20 cellular contexts compared by ENCODE assay signal in the genomic region with DNA sequence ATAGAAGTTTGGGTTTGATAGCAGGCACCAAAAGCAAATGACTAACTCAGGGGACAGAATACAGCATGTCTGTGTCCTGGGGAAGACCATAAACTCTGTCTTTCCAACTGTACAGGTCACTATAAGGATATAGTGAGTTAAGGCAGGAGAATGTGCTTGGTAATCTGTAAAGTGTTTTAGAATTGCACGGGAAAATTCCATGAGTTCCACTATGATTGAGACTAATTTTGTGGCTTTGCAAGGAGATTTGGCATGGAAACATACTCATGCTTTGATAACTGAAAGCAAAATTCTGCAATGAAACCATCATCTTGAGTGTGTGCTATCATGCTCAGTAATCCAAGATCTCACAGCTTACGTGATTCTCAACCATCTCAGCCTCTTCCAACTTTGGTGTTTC.
A peak's percentile ranks its signal among the peaks of the same experiment; 100 is the strongest.
DNase-seq lines count a peak whose midpoint lies in the region; ATAC-seq, FAIRE-seq and TF ChIP-seq lines count a peak whose summit lies in the region.
"Had no signal": no experiment of that assay in that cellular context is flagged by ENCODE, and none has a peak within 500 bp of the region (broad histone marks: within the 10 kb centered on the region; RNA-seq: fewer than 3 reads in every experiment).

No MANE protein-coding gene starts in this region.

- H3K27me3 ChIP-seq in mammary epithelial cell (ENCODE audit: insufficient read depth, low read length) (no peaks in the 10 kb centered on the region), breast epithelium (no peaks in the 10 kb centered on the region)
- H3K27me3 ChIP-seq: tibial nerve had no signal

- H3K9ac ChIP-seq in mammary epithelial cell (ENCODE audit: insufficient read depth, low read length) = no peak overlapping the region

- DNase-seq in mammary epithelial cell = no peak
- DNase-seq in breast epithelium (ENCODE audit: low spot score in 2 of 2) = no peak
- peak; percentile 99 for DNase-seq in amniotic epithelial cell (ENCODE audit: low read depth)
- peak; percentile 71 for DNase-seq in hepatic stellate cell (ENCODE audit: low spot score)
- DNase-seq in H54 (ENCODE audit: insufficient read length, low spot score) = no peak
- DNase-seq: activated CD8-positive, alpha-beta memory T cell treated with anti-CD3 and anti-CD28 coated beads, Interleukin-2, amount 10 ng/mL, durations not matched to agents 7 days and 5 days; activated gamma-delta T cell; effector memory CD8-positive, alpha-beta T cell; head of caudate nucleus; naive B cell; NCI-H146; NCI-H510A; OCI-M1; stimulated activated CD4-positive, alpha-beta T cell treated with anti-CD3 and anti-CD28 coated beads, Interleukin-1b, Interleukin-23, amount 100 ng/mL, for 48 hours had no signal

- in situ Hi-C loops in mammary epithelial cell (cut with MboI; ENCODE audit: low sequenced_read_pairs in 2 of 2) = no loop called here

- peak overlapping the region; percentile 22 for H2AFZ ChIP-seq in mammary epithelial cell (ENCODE audit: low read depth, low read length)

- intact Hi-C loops in mammary epithelial cell (cut with micrococcal nuclease) (no loop called here), breast epithelium (cut with DNase I; ENCODE audit: low total_unique reads) (no loop called here)

- H3K4me3 ChIP-seq in mammary epithelial cell (replicated peaks in 1 of 3; ENCODE audit: insufficient read depth in 1 of 3, low read depth in 2 of 3, low read length in 3 of 3) = no peak overlapping the region
- H3K4me3 ChIP-seq in breast epithelium = no peak overlapping the region
- H3K4me3 ChIP-seq: tibial nerve had no signal

- no TSS peak for BruUV-seq in mammary epithelial cell (replicated peaks; lab: Mats Ljungman, UMichigan)

- 83% methylated on average over 2 of the region's 2 CpGs for WGBS in mammary epithelial cell (ENCODE audit: low coverage, missing lambda C conversion rate)

- no peak for FAIRE-seq in H54 (lab: Jason Lieb, UNC)

- dilution Hi-C loops in mammary epithelial cell (cut with HindIII; ENCODE audit: low sequenced_read_pairs) = loop anchor here (5.0 kb wide), 1 partner anchor 87 kb away; no protein-coding TSS in a partner anchor

- H3K36me3 ChIP-seq in mammary epithelial cell (ENCODE audit: insufficient read depth, low read length) (no peaks in the 10 kb centered on the region), breast epithelium (no peaks in the 10 kb centered on the region)
- H3K36me3 ChIP-seq: tibial nerve had no signal

- no peak for TF ChIP-seq POLR2A in breast epithelium (IDR thresholded peaks at IDR 0.05)
- no peak for TF ChIP-seq POLR2A in H54 (IDR thresholded peaks at IDR 0.05; ENCODE audit: low read depth, low read length)

- TF ChIP-seq CTCF in mammary epithelial cell (conservative IDR thresholded peaks at IDR 0.05 in 1 of 2, IDR thresholded peaks at IDR 0.05 in 1 of 2; ENCODE audit: extremely low read depth in 1 of 2, insufficient read depth in 1 of 2, low read depth in 1 of 2, low read length in 2 of 2) (no peak), breast epithelium (IDR thresholded peaks at IDR 0.05) (no peak)

- CTCF ChIA-PET in mammary epithelial cell (lab: Charles Lee; ENCODE audit: low non-redundant PET) = no interaction called here

- H3K79me2 ChIP-seq in mammary epithelial cell (ENCODE audit: insufficient read depth, low read length) = no peaks in the 10 kb centered on the region

- H3K27ac ChIP-seq in mammary epithelial cell (ENCODE audit: insufficient read depth, low read depth, low read length) = no peak overlapping the region
- H3K27ac ChIP-seq in breast epithelium = no peak overlapping the region
- H3K27ac ChIP-seq: 22Rv1, tibial nerve had no signal

- no peaks in the 10 kb centered on the region for H4K20me1 ChIP-seq in mammary epithelial cell (ENCODE audit: insufficient read depth, low read length)

- H3K9me3 ChIP-seq in mammary epithelial cell (replicated peaks; ENCODE audit: insufficient read depth, low read length) (no peaks in the 10 kb centered on the region), breast epithelium (no peaks in the 10 kb centered on the region)
- H3K9me3 ChIP-seq: tibial nerve had no signal

- no peak overlapping the region for H3K4me2 ChIP-seq in mammary epithelial cell (ENCODE audit: insufficient read depth, low read depth, low read length)

- ATAC-seq in GM19395 (IDR thresholded peaks at IDR 0.05; ENCODE audit: unreplicated experiment) = no peak
- ATAC-seq in GM19452 (IDR thresholded peaks at IDR 0.05; ENCODE audit: unreplicated experiment) = no peak
- no peak for ATAC-seq in HG03442 (IDR thresholded peaks at IDR 0.05; ENCODE audit: unreplicated experiment)
- ATAC-seq: activated CD8-positive, alpha-beta memory T cell treated with anti-CD3 and anti-CD28 coated beads, Interleukin-2, amount 10 ng/mL, durations not matched to agents 7 days and 5 days; effector memory CD8-positive, alpha-beta T cell; HCT116 had no signal

- H3K4me1 ChIP-seq in mammary epithelial cell (ENCODE audit: insufficient read depth, low read length) (no peaks in the 10 kb centered on the region), breast epithelium (no peaks in the 10 kb centered on the region)
- H3K4me1 ChIP-seq: tibial nerve had no signal

Comparison
In these comparisons a context has a peak if more than half of its experiments do, and no peak if none do; other contexts are left out.
1. DNase-seq: peak in amniotic epithelial cell (single experiment) and hepatic stellate cell (single experiment); none in mammary epithelial cell (single experiment), breast epithelium (0 of 2) and H54 (single experiment).